Comparison of ENCODE assay signal across 9 cellular contexts in the genomic region with DNA sequence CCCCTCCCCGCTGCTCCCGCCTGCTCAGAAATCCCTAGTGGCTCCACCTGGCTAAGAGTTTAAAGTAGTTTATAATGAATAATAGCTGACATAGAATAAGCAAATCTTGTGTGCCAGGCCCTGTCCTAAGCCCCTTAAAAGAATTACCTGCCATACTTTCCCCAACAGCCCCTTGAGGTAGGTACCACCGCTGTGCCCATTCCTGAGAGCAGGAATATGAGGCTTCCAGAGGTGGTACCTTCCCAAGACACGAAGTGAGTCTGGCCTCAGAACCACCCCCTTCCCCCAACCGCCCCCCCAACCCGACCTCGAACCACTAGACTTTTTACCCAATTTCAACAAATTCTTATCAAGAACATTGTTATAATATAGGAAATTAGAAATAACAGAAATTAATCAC. TPM values are rescaled to one million over a fixed set of nuclear protein-coding genes. Genes with fewer than 3 reads are reported as not detected.
DNase-seq lines count a peak whose midpoint lies in the region; TF ChIP-seq lines count a peak whose summit lies in the region.
"Had no signal": no experiment of that assay in that cellular context is flagged by ENCODE, and none has a peak within 500 bp of the region (broad histone marks: within the 10 kb centered on the region; RNA-seq: fewer than 3 reads in every experiment).

No MANE protein-coding gene starts in this region.

- H3K36me3 ChIP-seq in GM06990 (ENCODE audit: control insufficient read depth, insufficient read depth, low read length) (no peaks in the 10 kb centered on the region), sigmoid colon (no peaks in the 10 kb centered on the region)

- H3K4me1 ChIP-seq in sigmoid colon: peaks cover 0 to 35% (median 21%) of the 10 kb centered on the region in 4 donors

- intact Hi-C loops in sigmoid colon (cut with DNase I): loop anchor here (1.0 to 5.0 kb wide), 4 partner anchors 11 to 253 kb away; partner anchors contain the start of genes FLNB and KCTD6

- no peaks in the 10 kb centered on the region for H3K9me3 ChIP-seq in sigmoid colon

- WGBS in sigmoid colon, 2 donors: 74 to 81% methylated on average over 7 of the region's 7 CpGs

- peak overlapping the region; percentile 87 for H3K4me3 ChIP-seq in GM06990 (replicated peaks; ENCODE audit: low read depth, low read length)
- peak overlapping the region; percentile 86 for H3K4me3 ChIP-seq in fibroblast of pulmonary artery (replicated peaks; ENCODE audit: low read depth, low read length)
- H3K4me3 ChIP-seq in sigmoid colon: peak overlapping the region; percentile 64 to 96 (median 86)

- H3K27ac ChIP-seq in RWPE1 (peak overlapping the region; percentile 83; the same call in 1 of the 2 replicates), sigmoid colon (peak overlapping the region in 3 of 4 donors; percentile 81 to 89 (median 87))

- POLR2A ChIA-PET in RWPE1 (lab: Yijun Ruan, JAX; ENCODE audit: low non-redundant PET): no interaction called here

- no peaks in the 10 kb centered on the region for H3K27me3 ChIP-seq in GM06990 (replicated peaks; ENCODE audit: control insufficient read depth, insufficient read depth, low read length)
- H3K27me3 ChIP-seq in sigmoid colon: no peaks in the 10 kb centered on the region

- CTCF ChIA-PET in RWPE1 (lab: Yijun Ruan, JAX): interaction anchor here (0.7 to 1.0 kb wide), 4 partner anchors 22 to 67 kb away, joined by 3 to 6 read pairs (median 3); partner anchors contain the start of genes HTD2 and RPP14

- TF ChIP-seq EP300 in sigmoid colon (IDR thresholded peaks at IDR 0.05): no peak

- DNase-seq in GM06990 (ENCODE audit: extremely low read depth, insufficient read length): no peak
- DNase-seq in RWPE1 (ENCODE audit: low spot score): no peak
- DNase-seq in fibroblast of pulmonary artery (ENCODE audit: low read depth): no peak
- no peak for DNase-seq in sigmoid colon
- no peak for DNase-seq in AG20443 (ENCODE audit: low spot score)
- no peak for DNase-seq in NCI-H510A treated with DMSO at 0.1 percent for 48 hours (lab: John Stamatoyannopoulos, UW)
- no peak for DNase-seq in medulla oblongata (ENCODE audit: extremely low spot score)
- no peak for DNase-seq in DMS53 treated with DMSO at 0.1 percent for 48 hours (lab: John Stamatoyannopoulos, UW; ENCODE audit: unreplicated experiment)

- no peak for TF ChIP-seq POLR2A in sigmoid colon (IDR thresholded peaks at IDR 0.05)

- TF ChIP-seq CTCF in GM06990 (IDR thresholded peaks at IDR 0.05; ENCODE audit: insufficient read depth, low read length, poor library complexity, severe bottlenecking): no peak
- TF ChIP-seq CTCF in RWPE1 (conservative IDR thresholded peaks at IDR 0.05; ENCODE audit: low read depth): no peak
- TF ChIP-seq CTCF in fibroblast of pulmonary artery (IDR thresholded peaks at IDR 0.05; ENCODE audit: low read length, missing control alignments): no peak
- TF ChIP-seq CTCF in sigmoid colon (IDR thresholded peaks at IDR 0.05): no peak

RNA-seq across cellular contexts. Expression of gene ABHD6, which starts 1.2 kb away (rescaled TPM):
- total RNA-seq in sigmoid colon: 10 to 100 TPM; 14.7 to 47.4 (median 31.2) TPM
- 10 to 100 TPM in 1 of 3 donors, 1 to 10 TPM in 2; 6.0 to 15.4 (median 8.1) TPM for polyA plus RNA-seq in sigmoid colon

RNA-seq across cellular contexts. Expression of gene DNASE1L3, which starts 28.1 kb away (rescaled TPM):
- under 1 TPM in 3 of 4 donors, not detected in 1; 0.27 to 0.82 (median 0.71) TPM for total RNA-seq in sigmoid colon
- polyA plus RNA-seq in sigmoid colon: 10 to 100 TPM in 2 of 3 donors, 1 to 10 TPM in 1; 9.0 to 69.8 (median 34.7) TPM
- total RNA-seq: renal cortical epithelial cell had no signal
